In genomic region chr12:131586761-131587160, GRCh38 we compare ENCODE assay signal across 19 cellular contexts.
DNase-seq lines count a peak whose midpoint lies in the region; ATAC-seq, FAIRE-seq and TF ChIP-seq lines count a peak whose summit lies in the region.
"Had no signal": no experiment of that assay in that cellular context is flagged by ENCODE, and none has a peak within 500 bp of the region (broad histone marks: within the 10 kb centered on the region; RNA-seq: fewer than 3 reads in every experiment).

No MANE protein-coding gene starts in this region.

- H3K4me3 ChIP-seq in HCT116 (replicated peaks in 1 of 2; ENCODE audit: low read depth in 1 of 2, low read length in 2 of 2) (no peak overlapping the region), GM12878 (no peak overlapping the region), HepG2 (replicated peaks in 1 of 3; ENCODE audit: insufficient read depth in 1 of 3, low read depth in 2 of 3, low read length in 3 of 3) (no peak overlapping the region), upper lobe of right lung (no peak overlapping the region)

- ATAC-seq in HCT116 (no peak), GM12878 (no peak), HepG2 (no peak), upper lobe of right lung (peak; percentile 24), GM21529 (IDR thresholded peaks at IDR 0.05; ENCODE audit: unreplicated experiment) (no peak), omental fat pad (ENCODE audit: low FRiP score) (no peak)

- no peaks in the 10 kb centered on the region for H3K9me2 ChIP-seq in HCT116 (ENCODE audit: insufficient read depth)

- FAIRE-seq in GM12878 (lab: Jason Lieb, UNC) (no peak), HepG2 (lab: Jason Lieb, UNC) (no peak)
- FAIRE-seq: A204.1, D721Med, G401.6, GM12892, H54 had no signal

- TF ChIP-seq EP300 in GM12878 (IDR thresholded peaks at IDR 0.05; ENCODE audit: borderline replicate concordance in 1 of 2, control insufficient read depth in 1 of 2, low read depth in 2 of 2, low read length in 2 of 2) (no peak), HepG2 (IDR thresholded peaks at IDR 0.05; ENCODE audit: low read depth in 2 of 2, low read length in 2 of 2) (no peak), HepG2 (CRISPR knock-in tag; IDR thresholded peaks at IDR 0.05; ENCODE audit: borderline replicate concordance) (no peak)

- POLR2A ChIA-PET in HCT116 (lab: Charles Lee) (no interaction called here), GM12878 (lab: Charles Lee) (no interaction called here), HepG2 (lab: Yijun Ruan, JAX) (no interaction called here)

- TF ChIP-seq POLR2A in HCT116 (IDR thresholded peaks at IDR 0.05; ENCODE audit: borderline replicate concordance, extremely low read depth, insufficient read depth, insufficient read length), result no peak
- no peak for TF ChIP-seq POLR2A in GM12878 (IDR thresholded peaks at IDR 0.05; ENCODE audit: low read depth, low read length)
- TF ChIP-seq POLR2A in HepG2 (IDR thresholded peaks at IDR 0.05; ENCODE audit: insufficient read depth in 1 of 2, low read depth in 2 of 2, low read length in 2 of 2), result no peak

- H3K79me2 ChIP-seq in HCT116 (ENCODE audit: insufficient read depth, low read length) (no peaks in the 10 kb centered on the region), GM12878 (ENCODE audit: control insufficient read depth, insufficient read depth, low read length) (no peaks in the 10 kb centered on the region), HepG2 (ENCODE audit: insufficient read depth, low read length) (no peaks in the 10 kb centered on the region)

- intact Hi-C loops in HCT116 (cut with micrococcal nuclease) (no loop called here), GM12878 (cut with micrococcal nuclease; ENCODE audit: unreplicated experiment) (no loop called here), HepG2 (cut with micrococcal nuclease; ENCODE audit: unreplicated experiment) (no loop called here), upper lobe of right lung (cut with DNase I) (no loop called here)

- H3K27me3 ChIP-seq in HCT116 (ENCODE audit: insufficient read depth, low read length) (peaks cover 13% of the 10 kb centered on the region; the same call in 1 of the 2 replicates), GM12878 (replicated peaks in 1 of 2; ENCODE audit: control insufficient read depth in 2 of 2, insufficient read depth in 2 of 2, low read length in 1 of 2) (no peaks in the 10 kb centered on the region; a peak in 1 of 4 replicates), HepG2 (ENCODE audit: control insufficient read depth in 1 of 2, insufficient read depth in 2 of 2, low read length in 2 of 2) (peaks cover 5 to 14% of the 10 kb centered on the region in 2 experiments; a peak in 3 of 5 replicates), upper lobe of right lung (peaks cover 5% of the 10 kb centered on the region)

- SMC1A ChIA-PET in GM12878 (lab: Charles Lee; ENCODE audit: uncharacterized antibody, unreplicated experiment), result interaction anchor here (0.6 kb wide), 1 partner anchor 1008 kb away, joined by 3 read pairs; no protein-coding TSS in a partner anchor

- no peak for TF ChIP-seq RAD21 in HCT116 (IDR thresholded peaks at IDR 0.05; ENCODE audit: low read depth)
- TF ChIP-seq RAD21 in GM12878 (IDR thresholded peaks at IDR 0.05; ENCODE audit: insufficient read depth, low read depth, low read length), result no peak
- TF ChIP-seq RAD21 in HepG2 (CRISPR knock-in tag; IDR thresholded peaks at IDR 0.05), result no peak

- CTCF ChIA-PET in HCT116 (lab: Charles Lee), result no interaction called here
- CTCF ChIA-PET in GM12878 (lab: Yijun Ruan, JAX), result no interaction called here
- CTCF ChIA-PET in HepG2 (lab: Yijun Ruan, JAX; ENCODE audit: low intra/inter-chr PET ratio, low total read pairs), result no interaction called here

- in situ Hi-C loops in GM12878 (cut with MboI), result no loop called here
- in situ Hi-C loops in HepG2 (cut with HindIII; ENCODE audit: extremely low pct_ligation_motif_present, low pct_unique_long_range_greater_than_20kb), result no loop called here

- BruUV-seq in HCT116 (replicated peaks; lab: Mats Ljungman, UMichigan) (no TSS peak), GM12878 (replicated peaks; lab: Mats Ljungman, UMichigan) (no TSS peak), HepG2 (replicated peaks; lab: Mats Ljungman, UMichigan) (no TSS peak)

- WGBS in GM12878 (ENCODE audit: insufficient coverage, insufficient replicate concordance, low lambda C conversion rate, missing lambda C conversion rate), result 0% methylated on average over 3 of the region's 3 CpGs
- no CpG with 5 or more reads among the region's 3 CpGs for WGBS in HepG2 (ENCODE audit: low lambda C conversion rate)

- H3K4me1 ChIP-seq in HCT116 (ENCODE audit: control insufficient read depth in 1 of 2, insufficient read depth in 2 of 2, low read length in 2 of 2), result no peaks in the 10 kb centered on the region
- no peaks in the 10 kb centered on the region for H3K4me1 ChIP-seq in GM12878 (ENCODE audit: control insufficient read depth, insufficient read depth, low read length)
- no peaks in the 10 kb centered on the region for H3K4me1 ChIP-seq in HepG2 (ENCODE audit: insufficient read depth, low read length)
- H3K4me1 ChIP-seq in upper lobe of right lung, result no peaks in the 10 kb centered on the region
- H3K4me1 ChIP-seq: Caco-2 had no signal

- RAD21 ChIA-PET in HCT116 (lab: Charles Lee; ENCODE audit: low non-redundant PET in 1 of 2, low total read pairs in 2 of 2, uncharacterized antibody in 2 of 2, unreplicated experiment in 2 of 2), result no interaction called here
- RAD21 ChIA-PET in GM12878 (lab: Charles Lee; ENCODE audit: unreplicated experiment), result no interaction called here

- H3K27ac ChIP-seq in HCT116 (ENCODE audit: low read depth, low read length) (no peak overlapping the region), GM12878 (ENCODE audit: control insufficient read depth, insufficient read depth) (no peak overlapping the region), HepG2 (ENCODE audit: extremely low read length, insufficient read depth, low read length) (no peak overlapping the region), upper lobe of right lung (no peak overlapping the region), caudate nucleus (ENCODE audit: low read depth, low read length) (no peak overlapping the region)
- H3K27ac ChIP-seq: C4-2B had no signal

- no peak for TF ChIP-seq CTCF in HCT116 (IDR thresholded peaks at IDR 0.05 in 2 of 3, conservative IDR thresholded peaks at IDR 0.05 in 1 of 3; ENCODE audit: borderline replicate concordance in 1 of 3, insufficient read depth in 1 of 3, low read depth in 2 of 3, low read length in 2 of 3)
- no peak for TF ChIP-seq CTCF in GM12878 (IDR thresholded peaks at IDR 0.05 in 2 of 3, conservative IDR thresholded peaks at IDR 0.05 in 1 of 3; ENCODE audit: control insufficient read depth in 2 of 3, extremely low read depth in 1 of 3, insufficient read depth in 1 of 3, low read depth in 3 of 3, low read length in 3 of 3)
- TF ChIP-seq CTCF in HepG2 (CRISPR knock-in tag; IDR thresholded peaks at IDR 0.05), result no peak
- TF ChIP-seq CTCF in upper lobe of right lung (IDR thresholded peaks at IDR 0.05), result no peak
- no peak for TF ChIP-seq CTCF in omental fat pad (IDR thresholded peaks at IDR 0.05)

- H2AFZ ChIP-seq in HCT116 (ENCODE audit: low read depth, low read length, poor library complexity, severe bottlenecking) (no peak overlapping the region), GM12878 (ENCODE audit: control insufficient read depth, low read depth, low read length) (no peak overlapping the region), HepG2 (ENCODE audit: low read length) (no peak overlapping the region)

- H3K9ac ChIP-seq in HCT116 (ENCODE audit: low read length), result no peak overlapping the region
- no peak overlapping the region for H3K9ac ChIP-seq in GM12878 (ENCODE audit: control insufficient read depth, insufficient read depth, low read length)
- H3K9ac ChIP-seq in HepG2 (ENCODE audit: insufficient read depth, low read depth, low read length), result no peak overlapping the region

- H3K36me3 ChIP-seq in HCT116 (ENCODE audit: control insufficient read depth in 1 of 2, insufficient read depth in 2 of 2, low read length in 2 of 2) (no peaks in the 10 kb centered on the region), GM12878 (ENCODE audit: control insufficient read depth in 2 of 2, insufficient read depth in 2 of 2, low read length in 1 of 2) (no peaks in the 10 kb centered on the region), HepG2 (replicated peaks in 1 of 2; ENCODE audit: control insufficient read depth in 1 of 2, insufficient read depth in 2 of 2, low read length in 2 of 2) (no peaks in the 10 kb centered on the region), upper lobe of right lung (no peaks in the 10 kb centered on the region)

- no peak overlapping the region for H3K4me2 ChIP-seq in HCT116 (ENCODE audit: low read length)
- H3K4me2 ChIP-seq in GM12878 (ENCODE audit: control insufficient read depth, insufficient read depth), result no peak overlapping the region
- no peak overlapping the region for H3K4me2 ChIP-seq in HepG2 (ENCODE audit: low read depth, low read length)

- no peak for DNase-seq in HCT116 (ENCODE audit: low read depth, low spot score)
- no peak for DNase-seq in GM12878 (ENCODE audit: low read depth, low spot score)
- no peak for DNase-seq in HepG2 (ENCODE audit: low spot score)
- DNase-seq in upper lobe of right lung, result no peak
- no peak for DNase-seq in omental fat pad (ENCODE audit: low spot score)
- no peak for DNase-seq in caudate nucleus (lab: John Stamatoyannopoulos, UW)
- DNase-seq: AML-193; Caco-2; CD4-positive, alpha-beta T cell; HCEC 1CT; Karpas-422; KBM-7 had no signal

- H3K9me3 ChIP-seq in HCT116 (ENCODE audit: control insufficient read depth in 1 of 2, insufficient read depth in 1 of 2, low read depth in 1 of 2, low read length in 2 of 2) (no peaks in the 10 kb centered on the region), GM12878 (replicated peaks; ENCODE audit: control insufficient read depth, insufficient read depth, low read length) (peaks cover 7% of the 10 kb centered on the region), HepG2 (ENCODE audit: low read length) (no peaks in the 10 kb centered on the region), upper lobe of right lung (no peaks in the 10 kb centered on the region)

- H4K20me1 ChIP-seq in HCT116 (ENCODE audit: insufficient read depth), result no peaks in the 10 kb centered on the region
- no peaks in the 10 kb centered on the region for H4K20me1 ChIP-seq in GM12878 (ENCODE audit: control insufficient read depth, insufficient read depth)
- no peaks in the 10 kb centered on the region for H4K20me1 ChIP-seq in HepG2 (ENCODE audit: insufficient read depth, low read length)

TF ChIP-seq in HepG2, 621 proteins besides CTCF, POLR2A, EP300 and RAD21 (continues in another document):
- peak; percentile 38; the same call in 1 of the 2 replicates for TF ChIP-seq MIER2 (CRISPR knock-in tag; IDR thresholded peaks at IDR 0.05)
